8 cellular contexts compared by ENCODE assay signal in genomic region chr11:64225608-64226506, GRCh38. TPM values are rescaled to one million over a fixed set of nuclear protein-coding genes. Genes with fewer than 3 reads are reported as not detected.
A peak's percentile ranks its signal among the peaks of the same experiment; 100 is the strongest.
DNase-seq lines count a peak whose midpoint lies in the region; ATAC-seq, FAIRE-seq and TF ChIP-seq lines count a peak whose summit lies in the region.

TSS of gene NUDT22 (plus strand) at chr11:64226274. CDS start at chr11:64226653, 379 bp downstream.
TSS of gene TRPT1 (minus strand) at chr11:64226186. CDS start at chr11:64225860, 326 bp downstream.

- peak within 1 kb of the TSS; percentile 96 to 98 for H3K9ac ChIP-seq in kidney (ENCODE audit: low read length in 2 of 2)

- no peaks in the 10 kb centered on the region for H3K9me3 ChIP-seq in kidney (ENCODE audit: control insufficient read depth in 1 of 2, low read length in 2 of 2)

- H3K27ac Mint-ChIP-seq in central memory CD8-positive, alpha-beta T cell (ENCODE audit: low read depth) = peak within 1 kb of the TSS; percentile 91

- H3K9me3 Mint-ChIP-seq in central memory CD8-positive, alpha-beta T cell = no peaks in the 10 kb centered on the region

- DNase-seq in NCI-H345 treated with DMSO at 0.1 percent for 48 hours (lab: John Stamatoyannopoulos, UW; ENCODE audit: unreplicated experiment) = peak; percentile 72
- peak; percentile 76 to 88 for DNase-seq in central memory CD8-positive, alpha-beta T cell (ENCODE audit: low spot score in 2 of 2)
- DNase-seq in kidney = peak; percentile 97
- peak; percentile 80 to 93 for DNase-seq in stimulated activated CD4-positive, alpha-beta T cell treated with anti-CD3 and anti-CD28 coated beads, Interleukin-15, amount 100 ng/mL, for 1 hour (ENCODE audit: low read depth in 1 of 2, low spot score in 1 of 2)

- peaks cover 35% of the 10 kb centered on the region for H3K4me1 Mint-ChIP-seq in central memory CD8-positive, alpha-beta T cell

- H3K27me3 Mint-ChIP-seq in central memory CD8-positive, alpha-beta T cell = no peaks in the 10 kb centered on the region

- intact Hi-C loops in kidney (cut with DNase I) = no loop called here

- H3K4me3 Mint-ChIP-seq in central memory CD8-positive, alpha-beta T cell = peak within 1 kb of the TSS; percentile 88

- H3K4me1 ChIP-seq in kidney (ENCODE audit: control insufficient read depth in 1 of 2, insufficient read depth in 1 of 2, low read depth in 1 of 2, low read length in 2 of 2) = peaks cover 21 to 28% of the 10 kb centered on the region in 2 donors

- peak within 1 kb of the TSS; percentile 97 for H3K27ac ChIP-seq in kidney (ENCODE audit: low read depth in 2 of 2, low read length in 2 of 2)

- no peaks in the 10 kb centered on the region for H3K36me3 ChIP-seq in kidney (ENCODE audit: control insufficient read depth in 1 of 2, insufficient read depth in 2 of 2, low read length in 2 of 2)

- TF ChIP-seq CTCF in GM12875 (IDR thresholded peaks at IDR 0.05; ENCODE audit: borderline replicate concordance, insufficient read depth, low read depth, low read length) (peak; percentile 44; the same call in 1 of the 2 replicates), kidney (IDR thresholded peaks at IDR 0.05; ENCODE audit: borderline replicate concordance, extremely low read depth, insufficient read depth) (no peak)

- peaks cover 23% of the 10 kb centered on the region for H3K36me3 Mint-ChIP-seq in central memory CD8-positive, alpha-beta T cell (ENCODE audit: insufficient read depth)

- ATAC-seq in HG02973 (IDR thresholded peaks at IDR 0.05; ENCODE audit: unreplicated experiment) = peak; percentile 33
- ATAC-seq in activated CD4-positive, CD25-positive, alpha-beta regulatory T cell treated with anti-CD3 and anti-CD28 coated beads, Interleukin-2, amount 50 U/mL, for 24 hours = peak; percentile 68 to 77
- ATAC-seq in central memory CD8-positive, alpha-beta T cell (replicated peaks; ENCODE audit: extremely low read depth, poor library complexity, severe bottlenecking) = peak; percentile 68
- ATAC-seq in HG03571 (IDR thresholded peaks at IDR 0.05; ENCODE audit: unreplicated experiment) = no peak

- H3K4me3 ChIP-seq in GM12875 (ENCODE audit: low read depth, low read length) = peak within 1 kb of the TSS; percentile 55
- H3K4me3 ChIP-seq in kidney (ENCODE audit: low read length in 2 of 2) = peak within 1 kb of the TSS; percentile 86 to 91

- no peak for FAIRE-seq in kidney (lab: Jason Lieb, UNC)

RNA-seq across cellular contexts. Expression of gene NUDT22, which starts in this region (rescaled TPM):
- total RNA-seq in kidney = 64.5 TPM
- 150 TPM for polyA plus RNA-seq in kidney (ENCODE audit: insufficient read depth, low read depth, low replicate concordance)

RNA-seq across cellular contexts. Expression of gene TRPT1, which starts in this region (rescaled TPM):
- total RNA-seq in kidney = 39.2 TPM
- polyA plus RNA-seq in kidney (ENCODE audit: insufficient read depth, low read depth, low replicate concordance) = 103 TPM
